Comparison of ENCODE assay signal across 1 cellular context in the genomic region with DNA sequence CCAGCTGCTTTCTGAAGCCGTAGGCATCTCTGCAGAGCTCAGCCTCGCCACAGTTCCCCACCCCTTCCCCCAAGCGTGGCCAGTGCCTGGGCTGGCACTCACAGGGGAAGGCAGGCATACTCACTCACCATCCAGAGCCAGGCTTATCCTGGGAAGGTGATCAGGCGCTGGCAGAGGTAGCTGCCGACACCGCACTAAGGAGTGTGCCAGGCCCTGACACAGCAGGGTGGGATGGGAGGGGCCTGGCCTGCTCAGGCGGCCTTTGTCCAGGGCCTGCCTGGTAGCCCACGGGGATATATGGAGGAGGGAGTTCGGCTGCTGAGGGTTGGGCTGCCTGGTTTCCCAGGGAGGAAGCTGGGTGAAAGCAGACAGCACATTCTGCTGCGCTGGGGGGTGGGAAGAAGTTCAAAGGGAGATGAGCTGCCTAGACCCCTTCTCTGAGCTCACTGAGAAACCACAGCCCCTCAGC.
TF ChIP-seq lines count a peak whose summit lies in the region.

No MANE protein-coding gene starts in this region.

TF ChIP-seq in GM23338, 12 proteins besides CTCF, POLR2A, EP300 and RAD21 (continued from another document):
- TF ChIP-seq, protein P1, sequence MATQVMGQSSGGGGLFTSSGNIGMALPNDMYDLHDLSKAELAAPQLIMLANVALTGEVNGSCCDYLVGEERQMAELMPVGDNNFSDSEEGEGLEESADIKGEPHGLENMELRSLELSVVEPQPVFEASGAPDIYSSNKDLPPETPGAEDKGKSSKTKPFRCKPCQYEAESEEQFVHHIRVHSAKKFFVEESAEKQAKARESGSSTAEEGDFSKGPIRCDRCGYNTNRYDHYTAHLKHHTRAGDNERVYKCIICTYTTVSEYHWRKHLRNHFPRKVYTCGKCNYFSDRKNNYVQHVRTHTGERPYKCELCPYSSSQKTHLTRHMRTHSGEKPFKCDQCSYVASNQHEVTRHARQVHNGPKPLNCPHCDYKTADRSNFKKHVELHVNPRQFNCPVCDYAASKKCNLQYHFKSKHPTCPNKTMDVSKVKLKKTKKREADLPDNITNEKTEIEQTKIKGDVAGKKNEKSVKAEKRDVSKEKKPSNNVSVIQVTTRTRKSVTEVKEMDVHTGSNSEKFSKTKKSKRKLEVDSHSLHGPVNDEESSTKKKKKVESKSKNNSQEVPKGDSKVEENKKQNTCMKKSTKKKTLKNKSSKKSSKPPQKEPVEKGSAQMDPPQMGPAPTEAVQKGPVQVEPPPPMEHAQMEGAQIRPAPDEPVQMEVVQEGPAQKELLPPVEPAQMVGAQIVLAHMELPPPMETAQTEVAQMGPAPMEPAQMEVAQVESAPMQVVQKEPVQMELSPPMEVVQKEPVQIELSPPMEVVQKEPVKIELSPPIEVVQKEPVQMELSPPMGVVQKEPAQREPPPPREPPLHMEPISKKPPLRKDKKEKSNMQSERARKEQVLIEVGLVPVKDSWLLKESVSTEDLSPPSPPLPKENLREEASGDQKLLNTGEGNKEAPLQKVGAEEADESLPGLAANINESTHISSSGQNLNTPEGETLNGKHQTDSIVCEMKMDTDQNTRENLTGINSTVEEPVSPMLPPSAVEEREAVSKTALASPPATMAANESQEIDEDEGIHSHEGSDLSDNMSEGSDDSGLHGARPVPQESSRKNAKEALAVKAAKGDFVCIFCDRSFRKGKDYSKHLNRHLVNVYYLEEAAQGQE (IDR thresholded peaks at IDR 0.05; ENCODE audit: unreplicated experiment) = no peak
- TF ChIP-seq ZNF114 (CRISPR knock-in tag; IDR thresholded peaks at IDR 0.05) (no peak), EZH2 (IDR thresholded peaks at IDR 0.05; ENCODE audit: low read depth, unreplicated experiment) (no peak), EZH2phosphoT487 (IDR thresholded peaks at IDR 0.05; ENCODE audit: unreplicated experiment) (no peak), JUNB (IDR thresholded peaks at IDR 0.05; ENCODE audit: unreplicated experiment) (no peak), CREB1 (CRISPR knock-in tag; IDR thresholded peaks at IDR 0.05; ENCODE audit: low read depth) (no peak), STAT1 (IDR thresholded peaks at IDR 0.05; ENCODE audit: unreplicated experiment) (no peak), ZNF331 (CRISPR knock-in tag; IDR thresholded peaks at IDR 0.05; ENCODE audit: low read depth) (no peak)
- TF ChIP-seq, protein P2, sequence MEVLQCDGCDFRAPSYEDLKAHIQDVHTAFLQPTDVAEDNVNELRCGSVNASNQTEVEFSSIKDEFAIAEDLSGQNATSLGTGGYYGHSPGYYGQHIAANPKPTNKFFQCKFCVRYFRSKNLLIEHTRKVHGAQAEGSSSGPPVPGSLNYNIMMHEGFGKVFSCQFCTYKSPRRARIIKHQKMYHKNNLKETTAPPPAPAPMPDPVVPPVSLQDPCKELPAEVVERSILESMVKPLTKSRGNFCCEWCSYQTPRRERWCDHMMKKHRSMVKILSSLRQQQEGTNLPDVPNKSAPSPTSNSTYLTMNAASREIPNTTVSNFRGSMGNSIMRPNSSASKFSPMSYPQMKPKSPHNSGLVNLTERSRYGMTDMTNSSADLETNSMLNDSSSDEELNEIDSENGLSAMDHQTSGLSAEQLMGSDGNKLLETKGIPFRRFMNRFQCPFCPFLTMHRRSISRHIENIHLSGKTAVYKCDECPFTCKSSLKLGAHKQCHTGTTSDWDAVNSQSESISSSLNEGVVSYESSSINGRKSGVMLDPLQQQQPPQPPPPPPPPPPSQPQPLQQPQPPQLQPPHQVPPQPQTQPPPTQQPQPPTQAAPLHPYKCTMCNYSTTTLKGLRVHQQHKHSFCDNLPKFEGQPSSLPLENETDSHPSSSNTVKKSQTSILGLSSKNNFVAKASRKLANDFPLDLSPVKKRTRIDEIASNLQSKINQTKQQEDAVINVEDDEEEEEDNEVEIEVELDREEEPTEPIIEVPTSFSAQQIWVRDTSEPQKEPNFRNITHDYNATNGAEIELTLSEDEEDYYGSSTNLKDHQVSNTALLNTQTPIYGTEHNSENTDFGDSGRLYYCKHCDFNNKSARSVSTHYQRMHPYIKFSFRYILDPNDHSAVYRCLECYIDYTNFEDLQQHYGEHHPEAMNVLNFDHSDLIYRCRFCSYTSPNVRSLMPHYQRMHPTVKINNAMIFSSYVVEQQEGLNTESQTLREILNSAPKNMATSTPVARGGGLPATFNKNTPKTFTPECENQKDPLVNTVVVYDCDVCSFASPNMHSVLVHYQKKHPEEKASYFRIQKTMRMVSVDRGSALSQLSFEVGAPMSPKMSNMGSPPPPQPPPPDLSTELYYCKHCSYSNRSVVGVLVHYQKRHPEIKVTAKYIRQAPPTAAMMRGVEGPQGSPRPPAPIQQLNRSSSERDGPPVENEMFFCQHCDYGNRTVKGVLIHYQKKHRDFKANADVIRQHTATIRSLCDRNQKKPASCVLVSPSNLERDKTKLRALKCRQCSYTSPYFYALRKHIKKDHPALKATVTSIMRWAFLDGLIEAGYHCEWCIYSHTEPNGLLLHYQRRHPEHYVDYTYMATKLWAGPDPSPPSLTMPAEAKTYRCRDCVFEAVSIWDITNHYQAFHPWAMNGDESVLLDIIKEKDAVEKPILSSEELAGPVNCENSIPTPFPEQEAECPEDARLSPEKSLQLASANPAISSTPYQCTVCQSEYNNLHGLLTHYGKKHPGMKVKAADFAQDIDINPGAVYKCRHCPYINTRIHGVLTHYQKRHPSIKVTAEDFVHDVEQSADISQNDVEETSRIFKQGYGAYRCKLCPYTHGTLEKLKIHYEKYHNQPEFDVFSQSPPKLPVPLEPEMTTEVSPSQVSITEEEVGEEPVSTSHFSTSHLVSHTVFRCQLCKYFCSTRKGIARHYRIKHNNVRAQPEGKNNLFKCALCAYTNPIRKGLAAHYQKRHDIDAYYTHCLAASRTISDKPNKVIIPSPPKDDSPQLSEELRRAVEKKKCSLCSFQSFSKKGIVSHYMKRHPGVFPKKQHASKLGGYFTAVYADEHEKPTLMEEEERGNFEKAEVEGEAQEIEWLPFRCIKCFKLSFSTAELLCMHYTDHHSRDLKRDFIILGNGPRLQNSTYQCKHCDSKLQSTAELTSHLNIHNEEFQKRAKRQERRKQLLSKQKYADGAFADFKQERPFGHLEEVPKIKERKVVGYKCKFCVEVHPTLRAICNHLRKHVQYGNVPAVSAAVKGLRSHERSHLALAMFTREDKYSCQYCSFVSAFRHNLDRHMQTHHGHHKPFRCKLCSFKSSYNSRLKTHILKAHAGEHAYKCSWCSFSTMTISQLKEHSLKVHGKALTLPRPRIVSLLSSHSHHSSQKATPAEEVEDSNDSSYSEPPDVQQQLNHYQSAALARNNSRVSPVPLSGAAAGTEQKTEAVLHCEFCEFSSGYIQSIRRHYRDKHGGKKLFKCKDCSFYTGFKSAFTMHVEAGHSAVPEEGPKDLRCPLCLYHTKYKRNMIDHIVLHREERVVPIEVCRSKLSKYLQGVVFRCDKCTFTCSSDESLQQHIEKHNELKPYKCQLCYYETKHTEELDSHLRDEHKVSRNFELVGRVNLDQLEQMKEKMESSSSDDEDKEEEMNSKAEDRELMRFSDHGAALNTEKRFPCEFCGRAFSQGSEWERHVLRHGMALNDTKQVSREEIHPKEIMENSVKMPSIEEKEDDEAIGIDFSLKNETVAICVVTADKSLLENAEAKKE (CRISPR knock-in tag; IDR thresholded peaks at IDR 0.05) = no peak
- TF ChIP-seq, protein P3, sequence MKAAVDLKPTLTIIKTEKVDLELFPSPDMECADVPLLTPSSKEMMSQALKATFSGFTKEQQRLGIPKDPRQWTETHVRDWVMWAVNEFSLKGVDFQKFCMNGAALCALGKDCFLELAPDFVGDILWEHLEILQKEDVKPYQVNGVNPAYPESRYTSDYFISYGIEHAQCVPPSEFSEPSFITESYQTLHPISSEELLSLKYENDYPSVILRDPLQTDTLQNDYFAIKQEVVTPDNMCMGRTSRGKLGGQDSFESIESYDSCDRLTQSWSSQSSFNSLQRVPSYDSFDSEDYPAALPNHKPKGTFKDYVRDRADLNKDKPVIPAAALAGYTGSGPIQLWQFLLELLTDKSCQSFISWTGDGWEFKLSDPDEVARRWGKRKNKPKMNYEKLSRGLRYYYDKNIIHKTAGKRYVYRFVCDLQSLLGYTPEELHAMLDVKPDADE (IDR thresholded peaks at IDR 0.05) = no peak
